Comparison of ENCODE assay signal across 11 cellular contexts in the genomic region with DNA sequence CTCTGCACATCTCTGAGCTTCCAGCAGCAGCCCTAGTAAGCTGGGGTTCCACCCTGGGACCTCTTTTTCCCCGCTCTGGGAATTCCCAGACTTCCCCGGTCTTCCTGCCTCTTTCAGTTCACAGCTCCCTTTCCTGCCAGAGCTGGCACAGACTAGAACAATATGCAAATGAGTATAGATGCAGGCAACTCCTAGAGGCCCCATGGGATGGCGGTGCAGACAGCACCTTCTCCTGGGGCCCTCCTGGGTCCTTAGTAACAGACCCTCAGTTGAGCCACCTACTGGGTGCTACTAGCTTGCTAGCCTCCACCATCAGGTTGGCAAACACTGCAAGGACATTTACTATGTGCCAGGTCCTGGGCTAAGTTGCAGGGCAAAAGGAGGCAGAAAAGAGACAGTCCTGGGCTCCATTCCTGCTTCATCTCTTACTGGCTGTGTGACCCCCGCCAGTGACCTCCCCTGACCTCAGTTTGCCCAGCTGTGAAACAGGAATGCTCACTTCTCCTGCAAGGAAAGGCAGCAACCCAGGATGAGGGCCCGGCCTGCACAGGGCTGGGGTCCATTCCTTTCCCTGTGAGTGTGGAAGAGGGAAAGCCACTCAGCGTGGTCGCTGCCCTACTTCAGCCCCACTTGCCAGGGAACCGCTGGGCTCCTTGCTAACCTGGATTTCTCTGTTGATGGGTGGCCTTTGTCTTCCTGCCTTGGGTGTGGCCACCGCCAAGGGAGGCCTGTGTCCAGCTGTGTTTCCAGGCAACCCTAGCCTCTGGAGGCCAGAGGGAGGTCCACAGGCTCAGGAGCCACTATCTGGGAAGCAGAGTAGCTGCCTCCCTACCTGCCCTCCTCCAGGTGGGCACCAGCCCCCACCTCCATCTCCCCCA. TPM values are rescaled to one million over a fixed set of nuclear protein-coding genes. Genes with fewer than 3 reads are reported as not detected.
A peak's percentile ranks its signal among the peaks of the same experiment; 100 is the strongest.
DNase-seq lines count a peak whose midpoint lies in the region; ATAC-seq and TF ChIP-seq lines count a peak whose summit lies in the region.
"Had no signal": no experiment of that assay in that cellular context is flagged by ENCODE, and none has a peak within 500 bp of the region (broad histone marks: within the 10 kb centered on the region; RNA-seq: fewer than 3 reads in every experiment).

No MANE protein-coding gene starts in this region.

- WGBS in transverse colon (ENCODE audit: low coverage in 1 of 2), 2 donors, result 17 to 41% methylated on average over 2 to 9 of the region's 9 CpGs
- WGBS in H9 (ENCODE audit: extremely low coverage, insufficient read length, low lambda C conversion rate), result no CpG with 5 or more reads among the region's 9 CpGs

- H3K23ac ChIP-seq in H9 (ENCODE audit: insufficient read length, low read depth, low read length), result no peak overlapping the region

- no peak overlapping the region for H3K4me3 Mint-ChIP-seq in activated T-cell treated with anti-CD3 and anti-CD28 coated beads, Interleukin-2, amount 50 U/mL, for 72 hours
- no peak overlapping the region; a peak in 1 of 5 replicates for H3K4me3 Mint-ChIP-seq in H9

- H3K27ac ChIP-seq in SU-DHL-6 (ENCODE audit: low read depth, low read length) (peak overlapping the region; percentile 74), transverse colon (peak overlapping the region in 3 of 4 donors; percentile 23 to 58 (median 47)), H9 (ENCODE audit: insufficient read length, low read depth, low read length) (no peak overlapping the region)

- ATAC-seq in activated T-cell treated with anti-CD3 and anti-CD28 coated beads, Interleukin-2, amount 50 U/mL, for 72 hours (replicated peaks in 1 of 2), result no peak
- ATAC-seq in Right ventricle myocardium inferior (no peak), GM21717 (IDR thresholded peaks at IDR 0.05; ENCODE audit: unreplicated experiment) (no peak)

- H3K9ac ChIP-seq in SU-DHL-6 (ENCODE audit: low read length) (peak overlapping the region; percentile 27; the same call in 1 of the 2 replicates), H9 (ENCODE audit: extremely low read depth, insufficient read length, low read length) (no peak overlapping the region)

- in situ Hi-C loops in transverse colon (cut with MboI; ENCODE audit: low pct_ligation_motif_present in 1 of 4, low pct_unique_long_range_greater_than_20kb in 1 of 4, low sequenced_read_pairs in 3 of 4), result no loop called here

- H4K5ac ChIP-seq in H9 (ENCODE audit: insufficient read length, low read depth, low read length), result no peak overlapping the region

- H3K27me3 ChIP-seq in SU-DHL-6 (ENCODE audit: low read length) (no peaks in the 10 kb centered on the region), transverse colon (no peaks in the 10 kb centered on the region), H9 (ENCODE audit: insufficient read depth, low read length) (no peaks in the 10 kb centered on the region)

- peaks cover 69% of the 10 kb centered on the region for H3K4me1 Mint-ChIP-seq in activated T-cell treated with anti-CD3 and anti-CD28 coated beads, Interleukin-2, amount 50 U/mL, for 72 hours (ENCODE audit: low read depth)
- peaks cover 22 to 38% of the 10 kb centered on the region in 2 experiments for H3K4me1 Mint-ChIP-seq in H9

- H2BK12ac ChIP-seq in H9 (ENCODE audit: insufficient read length, low read depth, low read length), result no peak overlapping the region

- H2BK20ac ChIP-seq in H9 (ENCODE audit: low read depth, low read length, poor library complexity, severe bottlenecking), result no peak overlapping the region

- no peaks in the 10 kb centered on the region for H3K79me1 ChIP-seq in H9 (ENCODE audit: insufficient read depth, low read depth, low read length, poor library complexity, severe bottlenecking)

- no peak overlapping the region for H2AK5ac ChIP-seq in H9 (ENCODE audit: insufficient read length, low read length)

- H3K9me3 Mint-ChIP-seq in activated T-cell treated with anti-CD3 and anti-CD28 coated beads, Interleukin-2, amount 50 U/mL, for 72 hours, result no peaks in the 10 kb centered on the region
- no peaks in the 10 kb centered on the region for H3K9me3 Mint-ChIP-seq in H9

- H3F3A ChIP-seq in SU-DHL-6 (ENCODE audit: insufficient read depth), result peaks cover 15% of the 10 kb centered on the region

- H3K9me2 ChIP-seq in SU-DHL-6 (replicated peaks; ENCODE audit: insufficient read depth, low read length), result no peaks in the 10 kb centered on the region

- no peak for DNase-seq in activated T-cell treated with anti-CD3 and anti-CD28 coated beads, Interleukin-2, amount 50 U/mL, for 72 hours
- no peak for DNase-seq in activated T-cell treated with anti-CD3 and anti-CD28 coated beads, Interleukin-2, amount 50 U/mL, for 48 hours
- peak; percentile 62 for DNase-seq in kidney tubule cell (ENCODE audit: low spot score)
- peak; percentile 27 for DNase-seq in transverse colon
- DNase-seq in H9, result no peak
- no peak for DNase-seq in Right ventricle myocardium inferior (ENCODE audit: missing footprints)
- DNase-seq: KBM-7 had no signal

- TF ChIP-seq CTCF in SU-DHL-6 (IDR thresholded peaks at IDR 0.05; ENCODE audit: insufficient read depth, low read length, poor library complexity, severe bottlenecking), result no peak
- no peak for TF ChIP-seq CTCF in transverse colon (IDR thresholded peaks at IDR 0.05)
- no peak for TF ChIP-seq CTCF in H9 (conservative IDR thresholded peaks at IDR 0.05)

- H3K79me2 ChIP-seq in SU-DHL-6 (ENCODE audit: insufficient read depth, low read length) (peaks cover 90% of the 10 kb centered on the region), H9 (ENCODE audit: insufficient read depth, low read length) (no peaks in the 10 kb centered on the region)

- no peak overlapping the region for H3T11ph ChIP-seq in H9 (ENCODE audit: low read length)

- H2BK15ac ChIP-seq in H9 (ENCODE audit: low read depth, low read length), result no peak overlapping the region

- no peaks in the 10 kb centered on the region for H3K27me3 Mint-ChIP-seq in activated T-cell treated with anti-CD3 and anti-CD28 coated beads, Interleukin-2, amount 50 U/mL, for 72 hours (ENCODE audit: low read depth)
- H3K27me3 Mint-ChIP-seq in H9 (ENCODE audit: low read depth), result no peaks in the 10 kb centered on the region; the same call in 1 of the 2 replicates

- H3K4ac ChIP-seq in H9 (ENCODE audit: low read depth, low read length), result no peak overlapping the region

- H3K4me3 ChIP-seq in SU-DHL-6 (ENCODE audit: insufficient read depth, low read length, poor library complexity, severe bottlenecking) (no peak overlapping the region), transverse colon (no peak overlapping the region)
- H3K4me3 ChIP-seq: coronary artery, lung had no signal

- H3K56ac ChIP-seq in H9 (ENCODE audit: insufficient read length, low read depth, low read length), result no peak overlapping the region

- H3K36me3 Mint-ChIP-seq in activated T-cell treated with anti-CD3 and anti-CD28 coated beads, Interleukin-2, amount 50 U/mL, for 72 hours (ENCODE audit: insufficient read depth in 2 of 2), result no peaks in the 10 kb centered on the region
- peaks cover 0 to 2% (median 0%) of the 10 kb centered on the region in 3 experiments; a peak in 1 of 7 replicates for H3K36me3 Mint-ChIP-seq in H9 (ENCODE audit: insufficient read depth in 1 of 3, low read depth in 3 of 3)

- no peak overlapping the region for H2BK5ac ChIP-seq in H9 (ENCODE audit: insufficient read length, low read length)

- no peak overlapping the region for H4K91ac ChIP-seq in H9 (ENCODE audit: insufficient read length, low read depth, low read length)

- TF ChIP-seq EP300 in transverse colon (IDR thresholded peaks at IDR 0.05; ENCODE audit: low read depth), result no peak

- H3K4me1 ChIP-seq in transverse colon, result peaks cover 7 to 47% (median 17%) of the 10 kb centered on the region in 4 donors
- H3K4me1 ChIP-seq in H9 (ENCODE audit: insufficient read depth, low read length), result no peaks in the 10 kb centered on the region

- intact Hi-C loops in transverse colon (cut with DNase I; ENCODE audit: low total_unique reads) (no loop called here), Right ventricle myocardium inferior (cut with DNase I) (no loop called here)

- peak overlapping the region; percentile 75 for H3K27ac Mint-ChIP-seq in activated T-cell treated with anti-CD3 and anti-CD28 coated beads, Interleukin-2, amount 50 U/mL, for 72 hours
- H3K27ac Mint-ChIP-seq in H9, result no peak overlapping the region

- no peaks in the 10 kb centered on the region for H3K36me3 ChIP-seq in SU-DHL-6 (ENCODE audit: low read length)
- no peaks in the 10 kb centered on the region for H3K36me3 ChIP-seq in transverse colon

- no peaks in the 10 kb centered on the region for H3K23me2 ChIP-seq in H9 (ENCODE audit: insufficient read length, low read depth, low read length, poor library complexity, severe bottlenecking)

- no peaks in the 10 kb centered on the region; the same call in 1 of the 2 replicates for H4K20me1 ChIP-seq in SU-DHL-6 (ENCODE audit: low read depth, low read length)
- H4K20me1 ChIP-seq in H9 (ENCODE audit: control insufficient read depth, insufficient read depth, insufficient read length), result no peaks in the 10 kb centered on the region

- H3K4me2 ChIP-seq in SU-DHL-6 (ENCODE audit: low read depth, low read length, poor library complexity, severe bottlenecking), result peak overlapping the region; percentile 42
- H3K4me2 ChIP-seq in H9 (ENCODE audit: insufficient read depth, insufficient read length, low read length), result no peak overlapping the region

- no peak overlapping the region for H3K18ac ChIP-seq in H9 (ENCODE audit: insufficient read length, low read depth, low read length)

- H2BK120ac ChIP-seq in H9 (ENCODE audit: low read depth, low read length, poor library complexity, severe bottlenecking), result no peak overlapping the region

- H2AFZ ChIP-seq in SU-DHL-6 (ENCODE audit: low read depth, low read length, severe bottlenecking) (no peak overlapping the region), H9 (ENCODE audit: low read length) (no peak overlapping the region)

- H4K8ac ChIP-seq in H9 (replicated peaks; ENCODE audit: insufficient read length, low read depth, low read length), result no peak overlapping the region

- TF ChIP-seq POLR2A in transverse colon (IDR thresholded peaks at IDR 0.05), result no peak

- H3K9me3 ChIP-seq in SU-DHL-6 (ENCODE audit: insufficient read depth, low read length) (no peaks in the 10 kb centered on the region), transverse colon (no peaks in the 10 kb centered on the region), H9 (ENCODE audit: control insufficient read depth, low read depth, low read length) (no peaks in the 10 kb centered on the region)

- no peak overlapping the region for H3K14ac ChIP-seq in H9 (ENCODE audit: insufficient read depth, low read length)

RNA-seq across cellular contexts. Expression of a gene that starts 7.3 kb away (rescaled TPM):
- 10 to 100 TPM; 17.3 to 19.6 TPM for total RNA-seq in activated T-cell treated with anti-CD3 and anti-CD28 coated beads, Interleukin-2, amount 50 U/mL, for 72 hours
- total RNA-seq in transverse colon (10 to 100 TPM in 1 of 4 donors, 1 to 10 TPM in 3; 2.0 to 10.1 (median 6.1) TPM), H9 (2021) (10.2 TPM in 2 replicates), Right ventricle myocardium inferior (2.3 TPM)

Comparison
In these comparisons a context has a peak if more than half of its experiments do, and no peak if none do; other contexts are left out.
1. DNase-seq: peak in kidney tubule cell (single experiment) and transverse colon (single experiment); none in activated T-cell treated with anti-CD3 and anti-CD28 coated beads, Interleukin-2, amount 50 U/mL, for 72 hours (0 of 2), activated T-cell treated with anti-CD3 and anti-CD28 coated beads, Interleukin-2, amount 50 U/mL, for 48 hours (0 of 2), H9 (single experiment) and Right ventricle myocardium inferior (single experiment).